Comparison of ENCODE assay signal across 8 cellular contexts in the genomic region with DNA sequence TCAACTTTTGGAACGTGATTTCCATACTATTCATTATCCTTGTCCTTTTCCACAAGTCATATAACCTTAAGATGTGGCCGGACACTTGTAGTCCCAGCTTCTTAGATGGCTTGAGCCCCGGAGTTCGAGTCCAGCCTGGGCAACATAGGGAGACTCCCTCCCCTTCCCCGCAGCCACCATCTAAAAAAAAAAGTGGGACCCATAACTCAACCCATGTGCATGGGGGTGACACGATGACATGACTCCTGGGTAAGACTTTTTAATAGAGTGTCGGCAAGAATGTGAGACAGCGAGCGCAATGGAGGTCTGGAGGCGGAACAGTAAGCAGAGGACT. TPM values are rescaled to one million over a fixed set of nuclear protein-coding genes. Genes with fewer than 3 reads are reported as not detected.
DNase-seq lines count a peak whose midpoint lies in the region; ATAC-seq and TF ChIP-seq lines count a peak whose summit lies in the region.

No MANE protein-coding gene starts in this region.

- intact Hi-C loops in mucosa of descending colon (cut with DNase I, micrococcal nuclease) = no loop called here

- H3K36me3 ChIP-seq in GM06990 (ENCODE audit: control insufficient read depth, insufficient read depth, low read length) = no peaks in the 10 kb centered on the region
- no peaks in the 10 kb centered on the region for H3K36me3 ChIP-seq in mucosa of descending colon (ENCODE audit: low read depth)

- no peak for DNase-seq in GM06990 (ENCODE audit: extremely low read depth, insufficient read length)
- DNase-seq in NCI-H774 (lab: John Stamatoyannopoulos, UW) = peak; percentile 41
- peak; percentile 20 for DNase-seq in dedifferentiated amniotic fluid mesenchymal stem cell (ENCODE audit: extremely low spot score)
- no peak for DNase-seq in mucosa of descending colon
- no peak for DNase-seq in activated effector memory CD4-positive, alpha-beta T cell treated with Interleukin-2 at 50 U/mL for 16 hours

- H3K4me3 ChIP-seq in GM06990 (replicated peaks; ENCODE audit: low read depth, low read length) (peak overlapping the region; percentile 84), mucosa of descending colon (peak overlapping the region; percentile 62)

- no peaks in the 10 kb centered on the region for H3K27me3 ChIP-seq in GM06990 (replicated peaks; ENCODE audit: control insufficient read depth, insufficient read depth, low read length)

- ATAC-seq in mucosa of descending colon (peak; percentile 27), HG03097 (IDR thresholded peaks at IDR 0.05; ENCODE audit: low FRiP score, unreplicated experiment) (no peak), HG02588 (IDR thresholded peaks at IDR 0.05; ENCODE audit: unreplicated experiment) (no peak), GM19351 (IDR thresholded peaks at IDR 0.05; ENCODE audit: unreplicated experiment) (no peak)

- TF ChIP-seq CTCF in GM06990 (IDR thresholded peaks at IDR 0.05; ENCODE audit: insufficient read depth, low read length, poor library complexity, severe bottlenecking) (no peak), mucosa of descending colon (IDR thresholded peaks at IDR 0.05) (no peak)

- H3K4me1 ChIP-seq in mucosa of descending colon (ENCODE audit: low read depth) = peaks cover 12% of the 10 kb centered on the region

- H3K9me3 ChIP-seq in mucosa of descending colon = no peaks in the 10 kb centered on the region

RNA-seq across cellular contexts. Expression of a gene that starts 25.7 kb away (rescaled TPM):
- total RNA-seq in mucosa of descending colon = 10 to 100 TPM; 63.8 to 77.2 (median 71.9) TPM

RNA-seq across cellular contexts. Expression of a gene that starts 53.8 kb away (rescaled TPM):
- 1 to 10 TPM; 4.7 to 6.6 (median 6.0) TPM for total RNA-seq in mucosa of descending colon

Comparison
In these comparisons a context has a peak if more than half of its experiments do, and no peak if none do; other contexts are left out.
1. DNase-seq: peak in NCI-H774 (single experiment) and dedifferentiated amniotic fluid mesenchymal stem cell (single experiment); none in GM06990 (single experiment), mucosa of descending colon (0 of 3) and activated effector memory CD4-positive, alpha-beta T cell treated with Interleukin-2 at 50 U/mL for 16 hours (single experiment).